In the genomic region with DNA sequence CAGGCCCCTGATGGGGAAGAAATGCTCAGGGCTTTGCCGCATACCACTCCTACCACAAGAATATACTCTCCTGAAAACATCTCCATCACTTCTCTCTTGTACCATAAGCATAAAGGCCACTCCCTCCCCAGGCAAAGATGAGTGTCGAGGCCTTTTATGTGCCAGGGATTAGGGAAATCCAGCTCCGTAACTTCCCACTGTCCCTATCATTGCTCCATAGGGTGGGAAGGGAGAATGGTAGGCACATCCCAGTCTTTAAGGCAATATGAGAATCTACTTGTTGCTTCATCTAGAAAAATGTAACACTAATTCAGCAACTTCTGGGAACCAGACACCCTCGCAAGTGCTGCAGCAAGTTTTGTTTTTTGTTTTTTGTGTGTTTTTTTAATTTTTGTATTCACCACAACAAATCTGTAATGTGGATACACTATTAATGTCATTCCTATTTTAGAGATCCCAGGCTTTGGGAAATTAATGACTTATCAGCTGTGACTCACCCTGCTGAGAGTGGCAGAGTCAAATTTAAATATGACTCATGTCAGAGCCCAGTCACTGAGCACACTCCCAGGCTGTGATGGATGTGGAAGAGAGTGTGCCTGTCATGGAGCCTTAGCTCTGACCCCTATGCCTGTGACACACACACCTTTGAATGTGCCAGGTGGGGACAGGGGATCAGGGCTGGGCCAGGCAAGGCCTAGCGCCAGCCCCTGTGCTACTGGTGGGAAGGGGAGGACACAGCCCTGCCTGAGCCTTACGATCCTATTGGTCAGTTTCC, we compare ENCODE assay signal across 8 cellular contexts. TPM values are rescaled to one million over a fixed set of nuclear protein-coding genes. Genes with fewer than 3 reads are reported as not detected.
DNase-seq lines count a peak whose midpoint lies in the region; ATAC-seq and TF ChIP-seq lines count a peak whose summit lies in the region.

No MANE protein-coding gene starts in this region.

- H3K27ac ChIP-seq in IMR-90 (ENCODE audit: insufficient read depth, low read length) (peak overlapping the region; percentile 54; the same call in 1 of the 2 replicates), brain microvascular endothelial cell (peak overlapping the region; percentile 51), mesenchymal stem cell (ENCODE audit: low read length, poor library complexity, severe bottlenecking) (no peak overlapping the region)

- dilution Hi-C loops in IMR-90 (cut with HindIII; ENCODE audit: low sequenced_read_pairs, unreplicated experiment): no loop called here

- H3K9me1 ChIP-seq in IMR-90 (ENCODE audit: insufficient read depth, low read length): peaks cover 42% of the 10 kb centered on the region

- peak overlapping the region; percentile 61 for H2BK5ac ChIP-seq in IMR-90 (ENCODE audit: low read depth, low read length, poor library complexity, severe bottlenecking)
- no peak overlapping the region for H2BK5ac ChIP-seq in mesenchymal stem cell (ENCODE audit: low read depth, low read length, poor library complexity, severe bottlenecking)

- H2BK120ac ChIP-seq in IMR-90 (ENCODE audit: low read depth, low read length) (peak overlapping the region; percentile 19; the same call in 1 of the 2 replicates), mesenchymal stem cell (ENCODE audit: low read depth, low read length) (no peak overlapping the region)

- in situ Hi-C loops in IMR-90 (cut with MboI; ENCODE audit: low sequenced_read_pairs): no loop called here
- in situ Hi-C loops in brain microvascular endothelial cell (cut with HindIII; ENCODE audit: low pct_ligation_motif_present, low sequenced_read_pairs): no loop called here

- H3K56ac ChIP-seq in IMR-90 (ENCODE audit: extremely low read depth, insufficient read depth, low read length): no peak overlapping the region

- H2AK5ac ChIP-seq in IMR-90 (ENCODE audit: low read depth, low read length) (peak overlapping the region; percentile 50), mesenchymal stem cell (ENCODE audit: low read length, severe bottlenecking) (peak overlapping the region; percentile 51)

- peak; percentile 58 for ATAC-seq in GM19043 (IDR thresholded peaks at IDR 0.05; ENCODE audit: low read depth, unreplicated experiment)
- ATAC-seq in IMR-90 (ENCODE audit: low read depth): peak; percentile 82
- no peak for ATAC-seq in HG03025 (IDR thresholded peaks at IDR 0.05; ENCODE audit: low FRiP score, unreplicated experiment)

- H3K23ac ChIP-seq in IMR-90 (ENCODE audit: low read depth, low read length) (peak overlapping the region; percentile 5; the same call in 1 of the 2 replicates), mesenchymal stem cell (ENCODE audit: low read length in 2 of 2) (peak overlapping the region in 1 of 2 experiments; percentile 14)

- no peak overlapping the region for H3K9ac ChIP-seq in IMR-90 (ENCODE audit: low read depth, low read length)
- H3K9ac ChIP-seq in mesenchymal stem cell (ENCODE audit: low read length): no peak overlapping the region

- no TSS peak for BruUV-seq in IMR-90 (replicated peaks; lab: Mats Ljungman, UMichigan)

- no peak overlapping the region for H2AFZ ChIP-seq in IMR-90 (replicated peaks; ENCODE audit: low read length, poor library complexity)
- H2AFZ ChIP-seq in mesenchymal stem cell (ENCODE audit: low read depth, low read length): no peak overlapping the region

- H4K91ac ChIP-seq in IMR-90 (ENCODE audit: insufficient read depth, low read depth, low read length): peak overlapping the region; percentile 26; the same call in 1 of the 2 replicates
- no peak overlapping the region for H4K91ac ChIP-seq in mesenchymal stem cell (ENCODE audit: low read length)

- peaks cover 62 to 85% of the 10 kb centered on the region in 2 experiments for H3K79me1 ChIP-seq in IMR-90 (ENCODE audit: low read depth in 1 of 2, low read length in 2 of 2)
- peaks cover 30% of the 10 kb centered on the region for H3K79me1 ChIP-seq in mesenchymal stem cell (replicated peaks; ENCODE audit: low read length, poor library complexity, severe bottlenecking)

- H3K4me2 ChIP-seq in IMR-90 (ENCODE audit: low read depth, low read length) (peak overlapping the region; percentile 37; the same call in 1 of the 2 replicates), mesenchymal stem cell (ENCODE audit: low read length, poor library complexity, severe bottlenecking) (peak overlapping the region; percentile 5)

- no peak overlapping the region for H2AK9ac ChIP-seq in IMR-90 (replicated peaks; ENCODE audit: low read depth, low read length, poor library complexity)

- POLR2A ChIA-PET in IMR-90 (lab: Charles Lee; ENCODE audit: unreplicated experiment): no interaction called here

- peak overlapping the region; percentile 24; the same call in 1 of the 2 replicates for H3K18ac ChIP-seq in IMR-90 (ENCODE audit: low read depth, low read length)
- H3K18ac ChIP-seq in mesenchymal stem cell (ENCODE audit: low read depth in 1 of 2, low read length in 2 of 2): peak overlapping the region; percentile 30 to 92

- H3K4me3 ChIP-seq in IMR-90 (ENCODE audit: insufficient read depth, low read depth, low read length) (no peak overlapping the region), brain microvascular endothelial cell (ENCODE audit: low read depth, low read length) (no peak overlapping the region), mesenchymal stem cell (ENCODE audit: insufficient read depth in 1 of 2, low read depth in 1 of 2, low read length in 2 of 2) (peak overlapping the region in 1 of 2 experiments; percentile 13)

- CTCF ChIA-PET in IMR-90 (lab: Yijun Ruan, JAX): no interaction called here

- no peaks in the 10 kb centered on the region for H3K27me3 ChIP-seq in IMR-90 (ENCODE audit: control insufficient read depth, insufficient read depth, low read length)
- no peaks in the 10 kb centered on the region for H3K27me3 ChIP-seq in brain microvascular endothelial cell (replicated peaks)
- H3K27me3 ChIP-seq in mesenchymal stem cell (ENCODE audit: control insufficient read depth in 1 of 2, insufficient read depth in 1 of 2, low read length in 2 of 2): no peaks in the 10 kb centered on the region

- H3K14ac ChIP-seq in IMR-90 (replicated peaks; ENCODE audit: low read depth, low read length): 0 out of 2 replicates have a peak overlapping the region, but pooled peaks have one; percentile 4
- H3K14ac ChIP-seq in mesenchymal stem cell (ENCODE audit: low read length in 2 of 2): peak overlapping the region in 1 of 2 experiments; percentile 35

- no peaks in the 10 kb centered on the region for H3K9me3 ChIP-seq in IMR-90 (ENCODE audit: control insufficient read depth, insufficient read depth, low read length)
- no peaks in the 10 kb centered on the region for H3K9me3 ChIP-seq in mesenchymal stem cell (ENCODE audit: control insufficient read depth, low read length)

- H3K4me1 ChIP-seq in IMR-90 (ENCODE audit: control insufficient read depth, insufficient read depth, low read length) (peaks cover 43% of the 10 kb centered on the region), mesenchymal stem cell (ENCODE audit: control insufficient read depth, insufficient read depth, low read depth, low read length) (peaks cover 22% of the 10 kb centered on the region)

- TF ChIP-seq CTCF in IMR-90 (conservative IDR thresholded peaks at IDR 0.05; ENCODE audit: low read depth, low read length) (no peak), brain microvascular endothelial cell (IDR thresholded peaks at IDR 0.05; ENCODE audit: low read depth, low read length, missing control alignments) (no peak)

- H3K4ac ChIP-seq in IMR-90 (ENCODE audit: low read depth, low read length) (peak overlapping the region; percentile 70), mesenchymal stem cell (ENCODE audit: low read depth in 1 of 2, low read length in 2 of 2) (peak overlapping the region in 1 of 2 experiments; percentile 43)

- H4K8ac ChIP-seq in IMR-90 (ENCODE audit: low read depth in 2 of 2, low read length in 2 of 2) (0 out of 4 replicates have a peak overlapping the region, but pooled peaks of 1 of the 2 experiments have one; percentile 6), mesenchymal stem cell (ENCODE audit: low read length) (no peak overlapping the region)

- intact Hi-C loops in IMR-90 (cut with micrococcal nuclease): no loop called here

- H2BK15ac ChIP-seq in IMR-90 (ENCODE audit: low read depth, low read length): peak overlapping the region; percentile 46; the same call in 2 of the 3 replicates
- H2BK15ac ChIP-seq in mesenchymal stem cell (ENCODE audit: low read depth, poor library complexity, severe bottlenecking): no peak overlapping the region

- H3K36me3 ChIP-seq in IMR-90 (ENCODE audit: control insufficient read depth, insufficient read depth, low read length) (peaks cover 9% of the 10 kb centered on the region), brain microvascular endothelial cell (replicated peaks) (no peaks in the 10 kb centered on the region), mesenchymal stem cell (ENCODE audit: control insufficient read depth in 1 of 2, insufficient read depth in 2 of 2, low read depth in 1 of 2, low read length in 2 of 2) (peaks cover 0 to 12% of the 10 kb centered on the region in 2 experiments)

- peak overlapping the region in 1 of 2 experiments; percentile 75 for H2BK12ac ChIP-seq in mesenchymal stem cell (ENCODE audit: low read length in 2 of 2)

- TF ChIP-seq POLR2A in IMR-90 (IDR thresholded peaks at IDR 0.05; ENCODE audit: low read depth, low read length): no peak

- TF ChIP-seq RAD21 in IMR-90 (IDR thresholded peaks at IDR 0.05; ENCODE audit: low read length): no peak

- no CpG with 5 or more reads among the region's 6 CpGs for WGBS in IMR-90 (ENCODE audit: extremely low coverage in 2 of 2, insufficient read length in 1 of 2), 2 experiments
- WGBS in mesenchymal stem cell: 38% methylated on average over 4 of the region's 6 CpGs

- no peak overlapping the region for H4K5ac ChIP-seq in IMR-90 (ENCODE audit: low read depth, low read length)

- H2BK20ac ChIP-seq in IMR-90 (ENCODE audit: low read depth, low read length): 0 out of 2 replicates have a peak overlapping the region, but pooled peaks have one; percentile 41

- DNase-seq in AG08396 (ENCODE audit: low spot score) (peak; percentile 75), IMR-90 (peak; percentile 91), brain microvascular endothelial cell (peak; percentile 87), mesenchymal stem cell (peak; percentile 93), medulla oblongata (ENCODE audit: extremely low spot score) (no peak)
- DNase-seq in activated CD8-positive, alpha-beta memory T cell treated with anti-CD3 and anti-CD28 coated beads, Interleukin-2, amount 50 U/mL, for 48 hours: no peak

- peaks cover 68% of the 10 kb centered on the region for H4K20me1 ChIP-seq in IMR-90 (ENCODE audit: insufficient read depth, low read length)

TF ChIP-seq in IMR-90, 13 proteins besides CTCF, POLR2A, EP300 and RAD21 (continues in another document):
- TF ChIP-seq CHD1 (IDR thresholded peaks at IDR 0.05; ENCODE audit: low read depth, low read length) (no peak), MXI1 (IDR thresholded peaks at IDR 0.05; ENCODE audit: borderline replicate concordance, low read depth, low read length) (no peak), SMC3 (IDR thresholded peaks at IDR 0.05; ENCODE audit: low read depth, low read length) (no peak)

RNA-seq across cellular contexts. Expression of a gene that starts 23.4 kb away (rescaled TPM):
- 70.3 and 70.8 TPM in 2 replicates for total RNA-seq in IMR-90 (2012; rRNA removed)
- polyA plus RNA-seq in IMR-90 (2012; rRNA removed): 26.3 and 29.8 TPM in 2 replicates
- polyA plus RNA-seq in IMR-90 (2012; cell fraction: cytosol; rRNA removed): 13.5 and 16.4 TPM in 2 replicates
- polyA plus RNA-seq in IMR-90 (2012; cell fraction: nucleus; rRNA removed; ENCODE audit: low replicate concordance): 5.1 and 13.1 TPM in 2 replicates
- 32.0 TPM for polyA plus RNA-seq in mesenchymal stem cell (2013, experiment 1 of 2)
- 32.5 TPM for polyA plus RNA-seq in mesenchymal stem cell (2013, experiment 2 of 2)

Comparison
In these comparisons a context has a peak if more than half of its experiments do, and no peak if none do; other contexts are left out.
1. DNase-seq: peak in AG08396 (single experiment), IMR-90 (single experiment), brain microvascular endothelial cell (single experiment) and mesenchymal stem cell (single experiment); none in medulla oblongata (single experiment) and activated CD8-positive, alpha-beta memory T cell treated with anti-CD3 and anti-CD28 coated beads, Interleukin-2, amount 50 U/mL, for 48 hours (single experiment).